1 cellular context compared by ENCODE assay signal in the genomic region with DNA sequence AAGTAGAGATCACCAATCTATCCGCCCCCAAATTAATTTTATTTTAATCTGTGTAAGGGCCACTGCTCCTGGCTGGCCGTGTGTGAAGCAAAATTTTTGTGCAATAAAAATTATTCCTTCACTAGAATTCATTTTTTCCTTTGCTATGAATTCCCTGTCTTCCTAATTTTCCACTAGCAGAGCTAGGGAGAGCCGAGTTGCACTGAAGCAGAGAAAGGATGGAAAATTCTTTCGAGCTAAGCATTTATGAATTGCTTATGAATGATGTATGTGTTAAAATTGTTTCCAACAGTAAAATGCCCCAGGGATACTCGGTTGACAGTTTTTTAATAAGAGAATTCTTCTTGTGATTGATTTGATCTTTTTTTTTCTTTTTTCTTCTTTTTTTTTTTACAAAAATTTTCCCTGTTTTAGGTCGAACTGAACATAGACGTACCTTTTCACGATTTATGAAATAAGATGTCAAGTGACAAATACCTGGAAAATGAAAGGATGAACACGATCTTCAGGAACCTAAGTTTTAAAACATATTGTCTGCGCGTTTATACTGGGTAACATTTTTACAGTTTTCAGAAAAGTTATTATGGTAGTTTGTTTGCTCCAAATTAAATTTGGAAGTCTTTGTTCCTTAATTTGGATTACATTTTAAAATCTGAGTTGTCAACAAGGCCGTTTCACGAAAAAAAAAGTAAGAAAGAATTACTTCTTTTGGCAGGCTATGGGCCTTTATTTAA.
TF ChIP-seq lines count a peak whose summit lies in the region.

No MANE protein-coding gene starts in this region.

TF ChIP-seq in K562, 482 proteins besides CTCF, POLR2A, EP300 and RAD21 (continued from another document and continues in another):
- TF ChIP-seq ZKSCAN8 (CRISPR knock-in tag; IDR thresholded peaks at IDR 0.05) = 0 out of 2 replicates have a peak, but pooled peaks have one; percentile 36
- TF ChIP-seq, protein P1, sequence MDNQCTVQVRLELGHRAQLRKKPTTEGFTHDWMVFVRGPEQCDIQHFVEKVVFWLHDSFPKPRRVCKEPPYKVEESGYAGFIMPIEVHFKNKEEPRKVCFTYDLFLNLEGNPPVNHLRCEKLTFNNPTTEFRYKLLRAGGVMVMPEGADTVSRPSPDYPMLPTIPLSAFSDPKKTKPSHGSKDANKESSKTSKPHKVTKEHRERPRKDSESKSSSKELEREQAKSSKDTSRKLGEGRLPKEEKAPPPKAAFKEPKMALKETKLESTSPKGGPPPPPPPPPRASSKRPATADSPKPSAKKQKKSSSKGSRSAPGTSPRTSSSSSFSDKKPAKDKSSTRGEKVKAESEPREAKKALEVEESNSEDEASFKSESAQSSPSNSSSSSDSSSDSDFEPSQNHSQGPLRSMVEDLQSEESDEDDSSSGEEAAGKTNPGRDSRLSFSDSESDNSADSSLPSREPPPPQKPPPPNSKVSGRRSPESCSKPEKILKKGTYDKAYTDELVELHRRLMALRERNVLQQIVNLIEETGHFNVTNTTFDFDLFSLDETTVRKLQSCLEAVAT (IDR thresholded peaks at IDR 0.05) = 0 out of 4 replicates have a peak, but pooled peaks of 1 of the 2 experiments have one; percentile 28
- TF ChIP-seq ILK (tag; IDR thresholded peaks at IDR 0.05; ENCODE audit: borderline replicate concordance, low read depth) = no peak
- TF ChIP-seq, protein P2, sequence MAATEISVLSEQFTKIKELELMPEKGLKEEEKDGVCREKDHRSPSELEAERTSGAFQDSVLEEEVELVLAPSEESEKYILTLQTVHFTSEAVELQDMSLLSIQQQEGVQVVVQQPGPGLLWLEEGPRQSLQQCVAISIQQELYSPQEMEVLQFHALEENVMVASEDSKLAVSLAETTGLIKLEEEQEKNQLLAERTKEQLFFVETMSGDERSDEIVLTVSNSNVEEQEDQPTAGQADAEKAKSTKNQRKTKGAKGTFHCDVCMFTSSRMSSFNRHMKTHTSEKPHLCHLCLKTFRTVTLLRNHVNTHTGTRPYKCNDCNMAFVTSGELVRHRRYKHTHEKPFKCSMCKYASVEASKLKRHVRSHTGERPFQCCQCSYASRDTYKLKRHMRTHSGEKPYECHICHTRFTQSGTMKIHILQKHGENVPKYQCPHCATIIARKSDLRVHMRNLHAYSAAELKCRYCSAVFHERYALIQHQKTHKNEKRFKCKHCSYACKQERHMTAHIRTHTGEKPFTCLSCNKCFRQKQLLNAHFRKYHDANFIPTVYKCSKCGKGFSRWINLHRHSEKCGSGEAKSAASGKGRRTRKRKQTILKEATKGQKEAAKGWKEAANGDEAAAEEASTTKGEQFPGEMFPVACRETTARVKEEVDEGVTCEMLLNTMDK (IDR thresholded peaks at IDR 0.05; ENCODE audit: borderline replicate concordance, insufficient read depth, low read depth, low read length, poor library complexity, severe bottlenecking) = no peak
- TF ChIP-seq ASH1L (IDR thresholded peaks at IDR 0.05; ENCODE audit: borderline replicate concordance, low read depth, partially characterized antibody) = peak; percentile 31
- no peak for TF ChIP-seq PML (IDR thresholded peaks at IDR 0.05; ENCODE audit: low read length)
- no peak for TF ChIP-seq HDAC6 (IDR thresholded peaks at IDR 0.05; ENCODE audit: low read depth, low read length)
- TF ChIP-seq POLR2B (IDR thresholded peaks at IDR 0.05; ENCODE audit: low read depth, partially characterized antibody) = peak; percentile 8
- TF ChIP-seq, protein P3, sequence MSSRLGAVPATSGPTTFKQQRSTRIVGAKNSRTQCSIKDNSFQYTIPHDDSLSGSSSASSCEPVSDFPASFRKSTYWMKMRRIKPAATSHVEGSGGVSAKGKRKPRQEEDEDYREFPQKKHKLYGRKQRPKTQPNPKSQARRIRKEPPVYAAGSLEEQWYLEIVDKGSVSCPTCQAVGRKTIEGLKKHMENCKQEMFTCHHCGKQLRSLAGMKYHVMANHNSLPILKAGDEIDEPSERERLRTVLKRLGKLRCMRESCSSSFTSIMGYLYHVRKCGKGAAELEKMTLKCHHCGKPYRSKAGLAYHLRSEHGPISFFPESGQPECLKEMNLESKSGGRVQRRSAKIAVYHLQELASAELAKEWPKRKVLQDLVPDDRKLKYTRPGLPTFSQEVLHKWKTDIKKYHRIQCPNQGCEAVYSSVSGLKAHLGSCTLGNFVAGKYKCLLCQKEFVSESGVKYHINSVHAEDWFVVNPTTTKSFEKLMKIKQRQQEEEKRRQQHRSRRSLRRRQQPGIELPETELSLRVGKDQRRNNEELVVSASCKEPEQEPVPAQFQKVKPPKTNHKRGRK (tag; IDR thresholded peaks at IDR 0.05) = 0 out of 2 replicates have a peak, but pooled peaks have one; percentile 16
- TF ChIP-seq, protein P4, sequence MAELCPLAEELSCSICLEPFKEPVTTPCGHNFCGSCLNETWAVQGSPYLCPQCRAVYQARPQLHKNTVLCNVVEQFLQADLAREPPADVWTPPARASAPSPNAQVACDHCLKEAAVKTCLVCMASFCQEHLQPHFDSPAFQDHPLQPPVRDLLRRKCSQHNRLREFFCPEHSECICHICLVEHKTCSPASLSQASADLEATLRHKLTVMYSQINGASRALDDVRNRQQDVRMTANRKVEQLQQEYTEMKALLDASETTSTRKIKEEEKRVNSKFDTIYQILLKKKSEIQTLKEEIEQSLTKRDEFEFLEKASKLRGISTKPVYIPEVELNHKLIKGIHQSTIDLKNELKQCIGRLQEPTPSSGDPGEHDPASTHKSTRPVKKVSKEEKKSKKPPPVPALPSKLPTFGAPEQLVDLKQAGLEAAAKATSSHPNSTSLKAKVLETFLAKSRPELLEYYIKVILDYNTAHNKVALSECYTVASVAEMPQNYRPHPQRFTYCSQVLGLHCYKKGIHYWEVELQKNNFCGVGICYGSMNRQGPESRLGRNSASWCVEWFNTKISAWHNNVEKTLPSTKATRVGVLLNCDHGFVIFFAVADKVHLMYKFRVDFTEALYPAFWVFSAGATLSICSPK (IDR thresholded peaks at IDR 0.05; ENCODE audit: borderline replicate concordance) = 0 out of 2 replicates have a peak, but pooled peaks have one; percentile 19
- TF ChIP-seq, protein P5, sequence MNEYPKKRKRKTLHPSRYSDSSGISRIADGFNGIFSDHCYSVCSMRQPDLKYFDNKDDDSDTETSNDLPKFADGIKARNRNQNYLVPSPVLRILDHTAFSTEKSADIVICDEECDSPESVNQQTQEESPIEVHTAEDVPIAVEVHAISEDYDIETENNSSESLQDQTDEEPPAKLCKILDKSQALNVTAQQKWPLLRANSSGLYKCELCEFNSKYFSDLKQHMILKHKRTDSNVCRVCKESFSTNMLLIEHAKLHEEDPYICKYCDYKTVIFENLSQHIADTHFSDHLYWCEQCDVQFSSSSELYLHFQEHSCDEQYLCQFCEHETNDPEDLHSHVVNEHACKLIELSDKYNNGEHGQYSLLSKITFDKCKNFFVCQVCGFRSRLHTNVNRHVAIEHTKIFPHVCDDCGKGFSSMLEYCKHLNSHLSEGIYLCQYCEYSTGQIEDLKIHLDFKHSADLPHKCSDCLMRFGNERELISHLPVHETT (CRISPR knock-in tag; conservative IDR thresholded peaks at IDR 0.05 in 1 of 2, IDR thresholded peaks at IDR 0.05 in 1 of 2) = 0 out of 4 replicates have a peak, but pooled peaks of 1 of the 2 experiments have one; percentile 7
- TF ChIP-seq, protein P6, sequence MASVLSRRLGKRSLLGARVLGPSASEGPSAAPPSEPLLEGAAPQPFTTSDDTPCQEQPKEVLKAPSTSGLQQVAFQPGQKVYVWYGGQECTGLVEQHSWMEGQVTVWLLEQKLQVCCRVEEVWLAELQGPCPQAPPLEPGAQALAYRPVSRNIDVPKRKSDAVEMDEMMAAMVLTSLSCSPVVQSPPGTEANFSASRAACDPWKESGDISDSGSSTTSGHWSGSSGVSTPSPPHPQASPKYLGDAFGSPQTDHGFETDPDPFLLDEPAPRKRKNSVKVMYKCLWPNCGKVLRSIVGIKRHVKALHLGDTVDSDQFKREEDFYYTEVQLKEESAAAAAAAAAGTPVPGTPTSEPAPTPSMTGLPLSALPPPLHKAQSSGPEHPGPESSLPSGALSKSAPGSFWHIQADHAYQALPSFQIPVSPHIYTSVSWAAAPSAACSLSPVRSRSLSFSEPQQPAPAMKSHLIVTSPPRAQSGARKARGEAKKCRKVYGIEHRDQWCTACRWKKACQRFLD (CRISPR knock-in tag; IDR thresholded peaks at IDR 0.05) = peak; percentile 36; the same call in 1 of the 2 replicates
- no peak for TF ChIP-seq TSC22D4 (tag; IDR thresholded peaks at IDR 0.05)
- TF ChIP-seq, protein P7, sequence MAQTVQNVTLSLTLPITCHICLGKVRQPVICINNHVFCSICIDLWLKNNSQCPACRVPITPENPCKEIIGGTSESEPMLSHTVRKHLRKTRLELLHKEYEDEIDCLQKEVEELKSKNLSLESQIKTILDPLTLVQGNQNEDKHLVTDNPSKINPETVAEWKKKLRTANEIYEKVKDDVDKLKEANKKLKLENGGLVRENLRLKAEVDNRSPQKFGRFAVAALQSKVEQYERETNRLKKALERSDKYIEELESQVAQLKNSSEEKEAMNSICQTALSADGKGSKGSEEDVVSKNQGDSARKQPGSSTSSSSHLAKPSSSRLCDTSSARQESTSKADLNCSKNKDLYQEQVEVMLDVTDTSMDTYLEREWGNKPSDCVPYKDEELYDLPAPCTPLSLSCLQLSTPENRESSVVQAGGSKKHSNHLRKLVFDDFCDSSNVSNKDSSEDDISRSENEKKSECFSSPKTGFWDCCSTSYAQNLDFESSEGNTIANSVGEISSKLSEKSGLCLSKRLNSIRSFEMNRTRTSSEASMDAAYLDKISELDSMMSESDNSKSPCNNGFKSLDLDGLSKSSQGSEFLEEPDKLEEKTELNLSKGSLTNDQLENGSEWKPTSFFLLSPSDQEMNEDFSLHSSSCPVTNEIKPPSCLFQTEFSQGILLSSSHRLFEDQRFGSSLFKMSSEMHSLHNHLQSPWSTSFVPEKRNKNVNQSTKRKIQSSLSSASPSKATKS (CRISPR knock-in tag; IDR thresholded peaks at IDR 0.05) = no peak
- TF ChIP-seq ZNF695 (CRISPR knock-in tag; IDR thresholded peaks at IDR 0.05) = no peak
- TF ChIP-seq CBX8 (IDR thresholded peaks at IDR 0.05; ENCODE audit: borderline replicate concordance, extremely low read depth, low read depth, low read length, poor library complexity, severe bottlenecking) = peak; percentile 93
- TF ChIP-seq RBFOX2 (IDR thresholded peaks at IDR 0.05; ENCODE audit: low read depth, low read length) = peak; percentile 12; the same call in 1 of the 2 replicates
- TF ChIP-seq ARID2 (IDR thresholded peaks at IDR 0.05) = 0 out of 2 replicates have a peak, but pooled peaks have one; percentile 21
- peak; percentile 12 for TF ChIP-seq ZFP36 (IDR thresholded peaks at IDR 0.05; ENCODE audit: low read depth, low read length, partially characterized antibody)
- peak; percentile 39 to 56; a peak in 3 of 4 replicates for TF ChIP-seq FOXK2 (conservative IDR thresholded peaks at IDR 0.05 in 1 of 2, IDR thresholded peaks at IDR 0.05 in 1 of 2; ENCODE audit: low read depth in 2 of 2)
- TF ChIP-seq, protein P8, sequence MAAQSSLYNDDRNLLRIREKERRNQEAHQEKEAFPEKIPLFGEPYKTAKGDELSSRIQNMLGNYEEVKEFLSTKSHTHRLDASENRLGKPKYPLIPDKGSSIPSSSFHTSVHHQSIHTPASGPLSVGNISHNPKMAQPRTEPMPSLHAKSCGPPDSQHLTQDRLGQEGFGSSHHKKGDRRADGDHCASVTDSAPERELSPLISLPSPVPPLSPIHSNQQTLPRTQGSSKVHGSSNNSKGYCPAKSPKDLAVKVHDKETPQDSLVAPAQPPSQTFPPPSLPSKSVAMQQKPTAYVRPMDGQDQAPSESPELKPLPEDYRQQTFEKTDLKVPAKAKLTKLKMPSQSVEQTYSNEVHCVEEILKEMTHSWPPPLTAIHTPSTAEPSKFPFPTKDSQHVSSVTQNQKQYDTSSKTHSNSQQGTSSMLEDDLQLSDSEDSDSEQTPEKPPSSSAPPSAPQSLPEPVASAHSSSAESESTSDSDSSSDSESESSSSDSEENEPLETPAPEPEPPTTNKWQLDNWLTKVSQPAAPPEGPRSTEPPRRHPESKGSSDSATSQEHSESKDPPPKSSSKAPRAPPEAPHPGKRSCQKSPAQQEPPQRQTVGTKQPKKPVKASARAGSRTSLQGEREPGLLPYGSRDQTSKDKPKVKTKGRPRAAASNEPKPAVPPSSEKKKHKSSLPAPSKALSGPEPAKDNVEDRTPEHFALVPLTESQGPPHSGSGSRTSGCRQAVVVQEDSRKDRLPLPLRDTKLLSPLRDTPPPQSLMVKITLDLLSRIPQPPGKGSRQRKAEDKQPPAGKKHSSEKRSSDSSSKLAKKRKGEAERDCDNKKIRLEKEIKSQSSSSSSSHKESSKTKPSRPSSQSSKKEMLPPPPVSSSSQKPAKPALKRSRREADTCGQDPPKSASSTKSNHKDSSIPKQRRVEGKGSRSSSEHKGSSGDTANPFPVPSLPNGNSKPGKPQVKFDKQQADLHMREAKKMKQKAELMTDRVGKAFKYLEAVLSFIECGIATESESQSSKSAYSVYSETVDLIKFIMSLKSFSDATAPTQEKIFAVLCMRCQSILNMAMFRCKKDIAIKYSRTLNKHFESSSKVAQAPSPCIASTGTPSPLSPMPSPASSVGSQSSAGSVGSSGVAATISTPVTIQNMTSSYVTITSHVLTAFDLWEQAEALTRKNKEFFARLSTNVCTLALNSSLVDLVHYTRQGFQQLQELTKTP (IDR thresholded peaks at IDR 0.05; ENCODE audit: low read depth in 1 of 2, partially characterized antibody in 2 of 2) = peak in 1 of 2 experiments; percentile 56
- TF ChIP-seq, protein P9, sequence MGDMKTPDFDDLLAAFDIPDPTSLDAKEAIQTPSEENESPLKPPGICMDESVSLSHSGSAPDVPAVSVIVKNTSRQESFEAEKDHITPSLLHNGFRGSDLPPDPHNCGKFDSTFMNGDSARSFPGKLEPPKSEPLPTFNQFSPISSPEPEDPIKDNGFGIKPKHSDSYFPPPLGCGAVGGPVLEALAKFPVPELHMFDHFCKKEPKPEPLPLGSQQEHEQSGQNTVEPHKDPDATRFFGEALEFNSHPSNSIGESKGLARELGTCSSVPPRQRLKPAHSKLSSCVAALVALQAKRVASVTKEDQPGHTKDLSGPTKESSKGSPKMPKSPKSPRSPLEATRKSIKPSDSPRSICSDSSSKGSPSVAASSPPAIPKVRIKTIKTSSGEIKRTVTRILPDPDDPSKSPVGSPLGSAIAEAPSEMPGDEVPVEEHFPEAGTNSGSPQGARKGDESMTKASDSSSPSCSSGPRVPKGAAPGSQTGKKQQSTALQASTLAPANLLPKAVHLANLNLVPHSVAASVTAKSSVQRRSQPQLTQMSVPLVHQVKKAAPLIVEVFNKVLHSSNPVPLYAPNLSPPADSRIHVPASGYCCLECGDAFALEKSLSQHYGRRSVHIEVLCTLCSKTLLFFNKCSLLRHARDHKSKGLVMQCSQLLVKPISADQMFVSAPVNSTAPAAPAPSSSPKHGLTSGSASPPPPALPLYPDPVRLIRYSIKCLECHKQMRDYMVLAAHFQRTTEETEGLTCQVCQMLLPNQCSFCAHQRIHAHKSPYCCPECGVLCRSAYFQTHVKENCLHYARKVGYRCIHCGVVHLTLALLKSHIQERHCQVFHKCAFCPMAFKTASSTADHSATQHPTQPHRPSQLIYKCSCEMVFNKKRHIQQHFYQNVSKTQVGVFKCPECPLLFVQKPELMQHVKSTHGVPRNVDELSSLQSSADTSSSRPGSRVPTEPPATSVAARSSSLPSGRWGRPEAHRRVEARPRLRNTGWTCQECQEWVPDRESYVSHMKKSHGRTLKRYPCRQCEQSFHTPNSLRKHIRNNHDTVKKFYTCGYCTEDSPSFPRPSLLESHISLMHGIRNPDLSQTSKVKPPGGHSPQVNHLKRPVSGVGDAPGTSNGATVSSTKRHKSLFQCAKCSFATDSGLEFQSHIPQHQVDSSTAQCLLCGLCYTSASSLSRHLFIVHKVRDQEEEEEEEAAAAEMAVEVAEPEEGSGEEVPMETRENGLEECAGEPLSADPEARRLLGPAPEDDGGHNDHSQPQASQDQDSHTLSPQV (IDR thresholded peaks at IDR 0.05) = no peak
- TF ChIP-seq SMARCA4 (IDR thresholded peaks at IDR 0.05) = 0 out of 2 replicates have a peak, but pooled peaks have one; percentile 34
- TF ChIP-seq CBX2 (IDR thresholded peaks at IDR 0.05; ENCODE audit: insufficient read depth, low read length, poor library complexity, severe bottlenecking) = peak; percentile 97
